Comparison of ENCODE assay signal across 8 cellular contexts in the genomic region with DNA sequence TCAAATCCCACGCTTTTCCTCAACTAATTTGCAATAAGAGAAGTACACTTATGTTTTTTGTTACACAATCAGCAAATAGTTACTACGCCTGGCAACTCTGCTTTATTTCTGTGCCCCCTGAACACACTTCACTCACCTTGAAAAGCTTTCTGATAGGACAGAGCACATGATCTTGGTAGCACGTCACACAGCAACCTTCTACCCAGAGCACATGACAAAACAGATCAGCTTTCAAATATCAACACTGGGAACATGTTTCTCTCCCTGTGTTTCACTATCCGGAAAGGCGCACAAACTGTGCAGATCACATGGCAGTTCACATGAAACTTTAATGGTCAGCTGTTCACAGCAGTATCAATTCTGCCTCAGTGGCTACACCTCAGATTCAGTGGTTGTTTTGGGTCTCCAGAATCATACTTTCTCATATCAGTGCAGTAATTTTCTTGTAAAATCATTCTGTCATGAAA. TPM values are rescaled to one million over a fixed set of nuclear protein-coding genes. Genes with fewer than 3 reads are reported as not detected.
DNase-seq lines count a peak whose midpoint lies in the region; ATAC-seq and TF ChIP-seq lines count a peak whose summit lies in the region.

No MANE protein-coding gene starts in this region.

- WGBS in esophagus squamous epithelium, 2 donors: 68 to 72% methylated on average over 5 of the region's 5 CpGs

- no peak for ATAC-seq in GM23338
- no peak for ATAC-seq in GM18511 (IDR thresholded peaks at IDR 0.05; ENCODE audit: unreplicated experiment)
- ATAC-seq in GM18873 (IDR thresholded peaks at IDR 0.05; ENCODE audit: low FRiP score, unreplicated experiment): no peak

- no peaks in the 10 kb centered on the region for H3K27me3 ChIP-seq in GM23338 (ENCODE audit: insufficient read depth)
- H3K27me3 ChIP-seq in OCI-LY1 (ENCODE audit: insufficient read depth, low read length): no peaks in the 10 kb centered on the region
- no peaks in the 10 kb centered on the region for H3K27me3 ChIP-seq in esophagus squamous epithelium

- no peaks in the 10 kb centered on the region for H3K9me3 Mint-ChIP-seq in GM23338
- H3K9me3 Mint-ChIP-seq in progenitor cell of endocrine pancreas (ENCODE audit: low read depth): no peaks in the 10 kb centered on the region

- H3K27ac Mint-ChIP-seq in GM23338 (peak overlapping the region; percentile 35; the same call in 1 of the 2 replicates), progenitor cell of endocrine pancreas (peak overlapping the region; percentile 98)

- TF ChIP-seq CTCF in GM23338 (conservative IDR thresholded peaks at IDR 0.05; ENCODE audit: low read depth in 2 of 2): no peak
- TF ChIP-seq CTCF in OCI-LY1 (IDR thresholded peaks at IDR 0.05; ENCODE audit: low read length): no peak
- no peak for TF ChIP-seq CTCF in esophagus squamous epithelium (IDR thresholded peaks at IDR 0.05)
- no peak for TF ChIP-seq CTCF in progenitor cell of endocrine pancreas (IDR thresholded peaks at IDR 0.05; ENCODE audit: unreplicated experiment)

- TF ChIP-seq POLR2A in esophagus squamous epithelium (IDR thresholded peaks at IDR 0.05): no peak

- peaks cover 69% of the 10 kb centered on the region for H3K4me1 ChIP-seq in GM23338 (ENCODE audit: insufficient read depth)
- peaks cover 37% of the 10 kb centered on the region for H3K4me1 ChIP-seq in OCI-LY1 (ENCODE audit: insufficient read depth, low read length, severe bottlenecking)
- H3K4me1 ChIP-seq in esophagus squamous epithelium: peaks cover 15 to 44% (median 16%) of the 10 kb centered on the region in 3 donors

- intact Hi-C loops in esophagus squamous epithelium (cut with DNase I): no loop called here

- DNase-seq in GM23338 (ENCODE audit: low spot score): no peak
- no peak for DNase-seq in esophagus squamous epithelium (lab: John Stamatoyannopoulos, UW)
- DNase-seq in progenitor cell of endocrine pancreas (ENCODE audit: low spot score, unreplicated experiment): no peak
- DNase-seq in GM19238 (ENCODE audit: insufficient read length, low spot score): no peak
- DNase-seq in effector CD4-positive, alpha-beta T cell: no peak

- H2AFZ ChIP-seq in GM23338: no peak overlapping the region
- H2AFZ ChIP-seq in OCI-LY1 (ENCODE audit: low read length): no peak overlapping the region

- H3K4me2 ChIP-seq in GM23338 (peak overlapping the region; percentile 84), OCI-LY1 (ENCODE audit: low read length) (peak overlapping the region; percentile 77)

- H3K79me2 ChIP-seq in GM23338 (replicated peaks; ENCODE audit: insufficient read depth) (peaks cover 67% of the 10 kb centered on the region), OCI-LY1 (ENCODE audit: insufficient read depth, low read length) (0 out of 2 replicates have a peak, but pooled peaks cover 3% of the 10 kb centered on the region)

- no peaks in the 10 kb centered on the region for H3K36me3 ChIP-seq in GM23338 (ENCODE audit: insufficient read depth)
- no peaks in the 10 kb centered on the region for H3K36me3 ChIP-seq in OCI-LY1 (ENCODE audit: insufficient read depth, low read length)
- no peaks in the 10 kb centered on the region for H3K36me3 ChIP-seq in esophagus squamous epithelium

- H3K4me1 Mint-ChIP-seq in GM23338 (peaks cover 79% of the 10 kb centered on the region), progenitor cell of endocrine pancreas (ENCODE audit: low read depth) (peaks cover 63% of the 10 kb centered on the region)

- no peak overlapping the region for H3K27ac ChIP-seq in GM23338 (ENCODE audit: low read depth)
- H3K27ac ChIP-seq in OCI-LY1 (ENCODE audit: low read depth, low read length, poor library complexity, severe bottlenecking): no peak overlapping the region
- H3K27ac ChIP-seq in esophagus squamous epithelium: peak overlapping the region; percentile 46 to 99 (median 97)

- peaks cover 2% of the 10 kb centered on the region for H3K27me3 Mint-ChIP-seq in GM23338 (ENCODE audit: insufficient read depth, low read depth, poor library complexity)
- no peaks in the 10 kb centered on the region for H3K27me3 Mint-ChIP-seq in progenitor cell of endocrine pancreas

- H4K20me1 ChIP-seq in GM23338 (replicated peaks; ENCODE audit: insufficient read depth) (peaks cover 7% of the 10 kb centered on the region; the same call in 1 of the 2 replicates), OCI-LY1 (ENCODE audit: insufficient read depth, low read length) (no peaks in the 10 kb centered on the region)

- peak overlapping the region; percentile 86 for H3K4me3 Mint-ChIP-seq in GM23338
- peak overlapping the region; percentile 90 for H3K4me3 Mint-ChIP-seq in progenitor cell of endocrine pancreas (ENCODE audit: low read depth)

- H3K9ac ChIP-seq in OCI-LY1 (ENCODE audit: low read length): no peak overlapping the region

- H3K9me2 ChIP-seq in GM23338 (ENCODE audit: insufficient read depth) (no peaks in the 10 kb centered on the region), OCI-LY1 (ENCODE audit: low read depth, low read length) (no peaks in the 10 kb centered on the region)

- H3F3A ChIP-seq in GM23338 (replicated peaks; ENCODE audit: low read depth) (no peaks in the 10 kb centered on the region; the same call in 1 of the 2 replicates), OCI-LY1 (ENCODE audit: insufficient read depth, low read length) (no peaks in the 10 kb centered on the region)

- H3K9me3 ChIP-seq in OCI-LY1 (ENCODE audit: low read length): no peaks in the 10 kb centered on the region
- H3K9me3 ChIP-seq in esophagus squamous epithelium: no peaks in the 10 kb centered on the region

- no peaks in the 10 kb centered on the region for H3K36me3 Mint-ChIP-seq in GM23338 (ENCODE audit: low read depth)
- no peaks in the 10 kb centered on the region for H3K36me3 Mint-ChIP-seq in progenitor cell of endocrine pancreas (ENCODE audit: insufficient read depth)

- H3K4me3 ChIP-seq in GM23338 (peak overlapping the region; percentile 73), OCI-LY1 (ENCODE audit: low read depth, low read length, poor library complexity, severe bottlenecking) (peak overlapping the region; percentile 85), esophagus squamous epithelium (peak overlapping the region; percentile 73 to 97 (median 82))

RNA-seq across cellular contexts. Expression of a gene that starts 2.2 kb away (rescaled TPM):
- 39.1 and 42.8 TPM in 2 replicates for total RNA-seq in GM23338 (2014; rRNA removed; shearing (Covaris generic))
- polyA plus RNA-seq in GM23338 (2016; fragmentation: Nextera tagmentation; extraction: Ambion mirVana): 9.9 and 11.1 TPM in 2 replicates
- total RNA-seq in esophagus squamous epithelium (10 to 100 TPM in 2 of 4 donors, 1 to 10 TPM in 2; 7.0 to 21.4 (median 11.8) TPM), progenitor cell of endocrine pancreas (18.1 and 19.5 TPM in 2 replicates)

RNA-seq across cellular contexts. Expression of a gene that starts 56.3 kb away (rescaled TPM):
- 3.1 and 3.4 TPM in 2 replicates for total RNA-seq in GM23338 (2014; rRNA removed; shearing (Covaris generic))
- polyA plus RNA-seq in GM23338 (2016; fragmentation: Nextera tagmentation; extraction: Ambion mirVana): 6.0 and 9.0 TPM in 2 replicates
- total RNA-seq in esophagus squamous epithelium: under 1 TPM in 1 of 4 donors, not detected in 3; 0.38 TPM
- 7.3 and 8.2 TPM in 2 replicates for total RNA-seq in progenitor cell of endocrine pancreas

Comparison
In these comparisons a context has a peak if more than half of its experiments do, and no peak if none do; other contexts are left out.
1. H3K27ac ChIP-seq: peak in esophagus squamous epithelium (4 of 4); none in GM23338 (single experiment) and OCI-LY1 (single experiment).
2. Peak in every context shown above with its lines, with median percentiles within 50 percentile points of each other: H3K4me3 ChIP-seq.